ENCODE assay signal across 8 cellular contexts in the genomic region with DNA sequence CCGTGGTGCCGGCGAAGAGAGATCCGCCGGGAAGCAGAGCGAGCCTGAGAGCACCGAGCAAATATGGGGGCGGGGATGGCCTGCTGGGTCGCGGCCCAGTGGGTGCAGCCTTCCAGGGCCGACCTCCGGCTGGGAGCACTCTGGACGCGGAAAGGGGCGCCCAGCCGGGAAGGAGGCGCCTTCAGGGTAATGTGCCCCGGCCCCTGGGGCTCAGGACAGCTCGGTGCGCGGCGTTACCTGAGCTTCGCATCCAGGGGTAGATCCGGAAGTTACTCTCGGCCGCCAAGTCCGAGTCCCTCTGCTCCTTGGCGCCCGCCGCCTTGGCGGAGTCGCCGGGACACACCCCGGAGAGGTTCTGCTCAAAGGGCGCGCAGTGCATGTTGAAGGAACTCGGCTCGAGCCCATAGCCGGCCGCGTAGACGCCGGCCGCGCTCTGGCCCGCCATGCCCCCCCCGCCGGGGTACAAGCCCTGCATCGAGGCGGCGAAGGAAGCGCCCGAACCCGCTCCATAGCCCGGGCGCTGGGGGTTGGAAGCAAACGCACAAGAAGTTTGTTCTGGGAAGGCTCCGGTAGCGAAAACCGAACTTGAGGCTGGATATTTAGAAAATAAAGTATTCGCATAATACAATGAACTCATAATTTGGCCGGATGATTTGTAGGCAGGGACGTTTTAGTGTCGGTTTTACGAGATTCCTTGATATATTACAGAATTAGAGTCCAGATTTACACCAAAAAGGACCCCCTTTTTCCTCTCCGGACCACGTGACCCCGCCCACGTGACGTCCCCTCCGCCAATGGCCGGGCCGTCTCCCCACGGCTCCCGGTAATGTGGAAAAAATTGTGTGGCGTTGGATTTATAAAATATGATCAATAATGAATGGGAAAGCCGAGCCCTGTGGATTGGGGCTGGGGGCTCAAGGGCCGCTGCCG. TPM values are rescaled to one million over a fixed set of nuclear protein-coding genes. Genes with fewer than 3 reads are reported as not detected.
DNase-seq lines count a peak whose midpoint lies in the region; TF ChIP-seq lines count a peak whose summit lies in the region.

A gene (minus strand): TSS at position 736 of the 930 bp plus-strand sequence. CDS start 99 bp downstream, at position 637.

- DNase-seq in NCI-H1417 (lab: John Stamatoyannopoulos, UW) (peak; percentile 86 to 92 (median 90)), NCI-H1417 treated with DMSO at 0.1 percent for 48 hours (lab: John Stamatoyannopoulos, UW) (no peak), NCI-H146 treated with DMSO at 0.1 percent for 48 hours (lab: John Stamatoyannopoulos, UW; ENCODE audit: unreplicated experiment) (peak; percentile 75), epithelial cell of esophagus (ENCODE audit: low read depth) (no peak), myocyte (ENCODE audit: low read depth) (peak; percentile 85), type B pancreatic cell (ENCODE audit: extremely low spot score, unreplicated experiment) (no peak), NCI-H526 treated with DMSO at 0.1 percent for 48 hours (lab: John Stamatoyannopoulos, UW) (no peak)
- peak; percentile 57 for DNase-seq in activated CD4-positive, alpha-beta T cell treated with anti-CD3 and anti-CD28 coated beads, Interleukin-2, amount 10 ng/mL, durations not matched to agents 7 days and 5 days

- H3K4me3 ChIP-seq in epithelial cell of esophagus (ENCODE audit: low read length) = peak within 1 kb of the TSS; percentile 1

- POLR2A ChIA-PET in activated CD4-positive, alpha-beta T cell treated with anti-CD3 and anti-CD28 coated beads, Interleukin-2, amount 10 ng/mL, durations not matched to agents 7 days and 5 days (lab: Charles Lee) = interaction anchor here (0.6 kb wide), 1 partner anchor 20 kb away, joined by 3 read pairs; no protein-coding TSS in a partner anchor

- H3K27me3 Mint-ChIP-seq in activated CD4-positive, alpha-beta T cell treated with anti-CD3 and anti-CD28 coated beads, Interleukin-2, amount 10 ng/mL, durations not matched to agents 7 days and 5 days = peaks cover 81% of the 10 kb centered on the region
- peaks cover 90% of the 10 kb centered on the region for H3K27me3 Mint-ChIP-seq in type B pancreatic cell

- H3K9me3 Mint-ChIP-seq in activated CD4-positive, alpha-beta T cell treated with anti-CD3 and anti-CD28 coated beads, Interleukin-2, amount 10 ng/mL, durations not matched to agents 7 days and 5 days = no peaks in the 10 kb centered on the region
- no peaks in the 10 kb centered on the region for H3K9me3 Mint-ChIP-seq in type B pancreatic cell

- peak within 1 kb of the TSS; percentile 84 for H3K4me3 Mint-ChIP-seq in activated CD4-positive, alpha-beta T cell treated with anti-CD3 and anti-CD28 coated beads, Interleukin-2, amount 10 ng/mL, durations not matched to agents 7 days and 5 days
- H3K4me3 Mint-ChIP-seq in type B pancreatic cell = peak within 1 kb of the TSS; percentile 92

- H3K27ac Mint-ChIP-seq in activated CD4-positive, alpha-beta T cell treated with anti-CD3 and anti-CD28 coated beads, Interleukin-2, amount 10 ng/mL, durations not matched to agents 7 days and 5 days = peak within 1 kb of the TSS; percentile 73
- H3K27ac Mint-ChIP-seq in type B pancreatic cell = peak within 1 kb of the TSS; percentile 92

- peaks cover 34% of the 10 kb centered on the region for H3K4me1 Mint-ChIP-seq in activated CD4-positive, alpha-beta T cell treated with anti-CD3 and anti-CD28 coated beads, Interleukin-2, amount 10 ng/mL, durations not matched to agents 7 days and 5 days
- peaks cover 24% of the 10 kb centered on the region for H3K4me1 Mint-ChIP-seq in type B pancreatic cell (ENCODE audit: unreplicated experiment)

- TF ChIP-seq CTCF in epithelial cell of esophagus (IDR thresholded peaks at IDR 0.05; ENCODE audit: insufficient read depth, low read depth, low read length, missing control alignments) (no peak), type B pancreatic cell (conservative IDR thresholded peaks at IDR 0.05) (no peak)

- H3K36me3 Mint-ChIP-seq in activated CD4-positive, alpha-beta T cell treated with anti-CD3 and anti-CD28 coated beads, Interleukin-2, amount 10 ng/mL, durations not matched to agents 7 days and 5 days (ENCODE audit: low read depth) = no peaks in the 10 kb centered on the region
- peaks cover 10% of the 10 kb centered on the region for H3K36me3 Mint-ChIP-seq in type B pancreatic cell

- CTCF ChIA-PET in activated CD4-positive, alpha-beta T cell treated with anti-CD3 and anti-CD28 coated beads, Interleukin-2, amount 10 ng/mL, durations not matched to agents 7 days and 5 days (lab: Charles Lee) = interaction anchor here (1.0 to 2.3 kb wide), 9 partner anchors 8 to 68 kb away, joined by 3 to 7 read pairs (median 4); a partner anchor contains a TSS

RNA-seq across cellular contexts. Expression of the gene that starts here (rescaled TPM):
- under 1 TPM; 0.25 to 0.30 TPM for total RNA-seq in activated CD4-positive, alpha-beta T cell treated with anti-CD3 and anti-CD28 coated beads, Interleukin-2, amount 10 ng/mL, durations not matched to agents 7 days and 5 days
- 27.8 and 30.4 TPM in 2 replicates for total RNA-seq in myocyte
- 26.7 TPM for polyA plus RNA-seq in myocyte (2012)
- total RNA-seq in type B pancreatic cell (ENCODE audit: low replicate concordance) = 9.8 and 11.7 TPM in 2 replicates

Comparison
In these comparisons a context has a peak if more than half of its experiments do, and no peak if none do; other contexts are left out.
1. DNase-seq: peak in NCI-H1417 (3 of 3), NCI-H146 treated with DMSO at 0.1 percent for 48 hours (single experiment) and myocyte (single experiment); none in NCI-H1417 treated with DMSO at 0.1 percent for 48 hours (single experiment), epithelial cell of esophagus (single experiment), type B pancreatic cell (single experiment) and NCI-H526 treated with DMSO at 0.1 percent for 48 hours (single experiment).
2. Peak in DNase-seq in activated CD4-positive, alpha-beta T cell treated with anti-CD3 and anti-CD28 coated beads, Interleukin-2, amount 10 ng/mL, durations not matched to agents 7 days and 5 days; RNA of the gene not detected or under 1 TPM.